In genomic region chr14:101824339-101824727, GRCh38 we compare ENCODE assay signal across 8 cellular contexts.
DNase-seq lines count a peak whose midpoint lies in the region; ATAC-seq and TF ChIP-seq lines count a peak whose summit lies in the region.

No MANE protein-coding gene starts in this region.

- no peaks in the 10 kb centered on the region for H3K9me2 ChIP-seq in DOHH2 (replicated peaks; ENCODE audit: control insufficient read depth, low read length)

- peak; percentile 25 for DNase-seq in HPDE6-E6E7 (ENCODE audit: extremely low spot score)
- DNase-seq in caudate nucleus (lab: John Stamatoyannopoulos, UW), result no peak
- no peak for DNase-seq in natural killer cell treated with Interleukin-12 subunit alpha and Interleukin-12 subunit beta and Interleukin-15 and Interleukin-18, amount 100 ng/mL, for 72 hours (ENCODE audit: low spot score)
- DNase-seq in stimulated activated CD4-positive, alpha-beta T cell treated with anti-CD3 and anti-CD28 coated beads, Interleukin-12 subunit alpha, Interleukin-12 subunit beta, amount 100 ng/mL, for 4 hours, result no peak
- no peak for DNase-seq in central memory CD4-positive, alpha-beta T cell
- DNase-seq in neuronal stem cell (ENCODE audit: low spot score), result no peak

- H3K4ac ChIP-seq in neuronal stem cell (ENCODE audit: low read length), result no peak overlapping the region

- H3K23ac ChIP-seq in neuronal stem cell (ENCODE audit: low read depth, low read length, poor library complexity), result no peak overlapping the region

- no peaks in the 10 kb centered on the region for H3K27me3 Mint-ChIP-seq in natural killer cell treated with Interleukin-12 subunit alpha and Interleukin-12 subunit beta and Interleukin-15 and Interleukin-18, amount 100 ng/mL, for 72 hours

- H3K4me3 Mint-ChIP-seq in natural killer cell treated with Interleukin-12 subunit alpha and Interleukin-12 subunit beta and Interleukin-15 and Interleukin-18, amount 100 ng/mL, for 72 hours, result peak overlapping the region; percentile 84

- H4K20me1 ChIP-seq in DOHH2 (ENCODE audit: control insufficient read depth, insufficient read depth, low read depth, low read length), result peaks cover 12% of the 10 kb centered on the region; the same call in 1 of the 2 replicates

- H3K9me3 ChIP-seq in DOHH2 (ENCODE audit: control insufficient read depth, insufficient read depth, low read length) (peaks cover 4% of the 10 kb centered on the region; the same call in 1 of the 2 replicates), neuronal stem cell (replicated peaks in 1 of 2; ENCODE audit: control insufficient read depth in 2 of 2, insufficient read depth in 1 of 2, low read depth in 1 of 2, low read length in 2 of 2) (peaks cover 6 to 16% of the 10 kb centered on the region in 2 donors)

- H2AFZ ChIP-seq in neuronal stem cell (ENCODE audit: low read length), result no peak overlapping the region

- peaks cover 89% of the 10 kb centered on the region for H3K4me1 ChIP-seq in DOHH2 (ENCODE audit: control insufficient read depth, low read length)
- H3K4me1 ChIP-seq in neuronal stem cell (ENCODE audit: control insufficient read depth in 2 of 2, insufficient read depth in 1 of 2, low read depth in 1 of 2, low read length in 2 of 2), result no peaks in the 10 kb centered on the region

- H3K9me3 Mint-ChIP-seq in natural killer cell treated with Interleukin-12 subunit alpha and Interleukin-12 subunit beta and Interleukin-15 and Interleukin-18, amount 100 ng/mL, for 72 hours, result no peaks in the 10 kb centered on the region

- peaks cover 64 to 76% of the 10 kb centered on the region in 2 donors for H3K4me1 Mint-ChIP-seq in natural killer cell treated with Interleukin-12 subunit alpha and Interleukin-12 subunit beta and Interleukin-15 and Interleukin-18, amount 100 ng/mL, for 72 hours (ENCODE audit: low read depth in 2 of 2)

- no peak for TF ChIP-seq CTCF in DOHH2 (IDR thresholded peaks at IDR 0.05; ENCODE audit: low read depth, low read length, poor library complexity, severe bottlenecking)

- peaks cover 46% of the 10 kb centered on the region for H3F3A ChIP-seq in DOHH2 (ENCODE audit: control insufficient read depth, insufficient read depth)

- peak overlapping the region; percentile 95 to 96 for H3K27ac Mint-ChIP-seq in natural killer cell treated with Interleukin-12 subunit alpha and Interleukin-12 subunit beta and Interleukin-15 and Interleukin-18, amount 100 ng/mL, for 72 hours

- H2BK120ac ChIP-seq in neuronal stem cell (ENCODE audit: low read depth, low read length), result no peak overlapping the region

- no peak overlapping the region for H2AK5ac ChIP-seq in neuronal stem cell (ENCODE audit: low read depth, low read length)

- H4K8ac ChIP-seq in neuronal stem cell (ENCODE audit: low read depth, low read length), result no peak overlapping the region

- peak overlapping the region; percentile 100 for H3K27ac ChIP-seq in DOHH2 (ENCODE audit: low read depth, low read length)
- H3K27ac ChIP-seq in caudate nucleus (ENCODE audit: low read depth, low read length), result peak overlapping the region; percentile 71
- H3K27ac ChIP-seq in neuronal stem cell (replicated peaks; ENCODE audit: low read length), result no peak overlapping the region

- H3K4me3 ChIP-seq in DOHH2 (ENCODE audit: low read length) (peak overlapping the region; percentile 86), neuronal stem cell (ENCODE audit: low read length in 2 of 2) (no peak overlapping the region)

- ATAC-seq in natural killer cell treated with Interleukin-12 subunit alpha and Interleukin-12 subunit beta and Interleukin-15 and Interleukin-18, amount 100 ng/mL, for 72 hours, result no peak
- ATAC-seq in HG03095 (IDR thresholded peaks at IDR 0.05; ENCODE audit: unreplicated experiment), result no peak

- WGBS in neuronal stem cell (ENCODE audit: extremely low coverage in 2 of 2, insufficient read length in 2 of 2, insufficient replicate concordance in 1 of 2), 2 donors, result no CpG with 5 or more reads among the region's 3 CpGs

- no peak overlapping the region for H2BK5ac ChIP-seq in neuronal stem cell (ENCODE audit: low read length)

- no peak overlapping the region for H3K18ac ChIP-seq in neuronal stem cell (ENCODE audit: low read length)

- peaks cover 99% of the 10 kb centered on the region for H3K79me2 ChIP-seq in DOHH2 (ENCODE audit: control insufficient read depth, low read length)

- H3K4me2 ChIP-seq in DOHH2 (ENCODE audit: low read length) (peak overlapping the region; percentile 100), neuronal stem cell (ENCODE audit: insufficient read depth, low read length, poor library complexity, severe bottlenecking) (no peak overlapping the region)

- no peak overlapping the region for H2BK15ac ChIP-seq in neuronal stem cell (ENCODE audit: low read length)

- no peak overlapping the region for H2BK12ac ChIP-seq in neuronal stem cell (ENCODE audit: low read length)

- no peak overlapping the region for H4K91ac ChIP-seq in neuronal stem cell (ENCODE audit: low read depth, low read length, poor library complexity)

- H3K36me3 ChIP-seq in DOHH2 (ENCODE audit: control insufficient read depth, low read length) (peaks cover 71% of the 10 kb centered on the region), neuronal stem cell (replicated peaks in 1 of 2; ENCODE audit: control insufficient read depth in 2 of 2, insufficient read depth in 2 of 2, low read length in 2 of 2) (peaks cover 11 to 56% of the 10 kb centered on the region in 2 donors)

- no peak overlapping the region for H3K9ac ChIP-seq in neuronal stem cell (ENCODE audit: low read depth, low read length, poor library complexity)

- H3K27me3 ChIP-seq in DOHH2 (ENCODE audit: control insufficient read depth, low read length) (no peaks in the 10 kb centered on the region), neuronal stem cell (ENCODE audit: control insufficient read depth in 3 of 3, insufficient read depth in 3 of 3, low read depth in 1 of 3, low read length in 3 of 3) (no peaks in the 10 kb centered on the region)

- H3K14ac ChIP-seq in neuronal stem cell (ENCODE audit: low read length), result no peak overlapping the region

- H3K79me1 ChIP-seq in neuronal stem cell (ENCODE audit: low read depth, low read length), result peaks cover 3% of the 10 kb centered on the region

- peaks cover 7% of the 10 kb centered on the region for H3K36me3 Mint-ChIP-seq in natural killer cell treated with Interleukin-12 subunit alpha and Interleukin-12 subunit beta and Interleukin-15 and Interleukin-18, amount 100 ng/mL, for 72 hours
